Comparison of ENCODE assay signal across 10 cellular contexts in the genomic region with DNA sequence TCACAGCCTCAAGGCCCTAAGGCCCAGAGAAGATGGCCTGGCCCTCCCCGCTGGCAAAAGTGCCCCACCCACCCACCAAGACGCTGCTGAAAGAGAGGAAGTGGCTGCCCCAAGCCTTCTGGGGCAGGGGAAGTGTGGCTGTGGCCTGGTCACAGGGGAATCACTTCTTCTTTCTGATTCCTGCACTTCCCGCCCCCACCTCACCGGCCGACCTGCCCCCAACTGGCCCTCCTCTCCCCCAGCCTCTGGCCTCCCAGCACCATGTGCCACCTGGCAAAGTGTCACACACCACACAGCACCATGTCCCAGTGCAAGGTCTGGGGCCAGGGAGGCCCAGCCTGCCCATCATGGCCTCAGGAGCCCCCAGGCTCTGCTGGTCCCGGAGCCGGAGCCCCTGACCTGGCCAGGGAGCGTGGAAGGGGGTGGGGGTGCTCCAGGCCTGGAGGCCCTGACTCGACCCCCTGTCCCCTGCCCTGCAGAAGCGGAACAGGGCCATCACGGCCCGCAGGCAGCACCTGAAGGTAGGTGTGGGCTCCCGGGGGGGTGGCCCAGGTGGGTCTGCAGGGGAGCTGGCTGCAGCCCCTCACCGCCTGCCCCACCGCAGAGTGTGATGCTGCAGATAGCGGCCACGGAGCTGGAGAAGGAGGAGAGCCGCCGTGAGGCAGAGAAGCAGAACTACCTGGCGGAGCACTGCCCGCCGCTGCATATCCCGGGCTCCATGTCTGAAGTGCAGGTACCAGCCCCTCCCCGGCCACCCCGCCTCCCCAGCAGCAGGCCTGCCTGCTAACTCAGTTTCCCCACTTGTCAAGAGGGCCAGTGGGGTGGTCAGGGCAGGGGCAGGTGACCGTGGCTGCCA. TPM values are rescaled to one million over a fixed set of nuclear protein-coding genes. Genes with fewer than 3 reads are reported as not detected.
DNase-seq lines count a peak whose midpoint lies in the region; ATAC-seq and TF ChIP-seq lines count a peak whose summit lies in the region.
"Had no signal": no experiment of that assay in that cellular context is flagged by ENCODE, and none has a peak within 500 bp of the region (broad histone marks: within the 10 kb centered on the region; RNA-seq: fewer than 3 reads in every experiment).

No MANE protein-coding gene starts in this region.

- DNase-seq in AML-193 (lab: John Stamatoyannopoulos, UW) (peak; percentile 72 to 76), RWPE1 (ENCODE audit: low spot score) (no peak), left colon (peak; percentile 61 to 70), suprapubic skin (ENCODE audit: low spot score in 2 of 2) (no peak), dedifferentiated amniotic fluid mesenchymal stem cell (ENCODE audit: extremely low spot score) (no peak), superior temporal gyrus (ENCODE audit: extremely low spot score) (no peak)
- DNase-seq: foreskin fibroblast had no signal

- no peaks in the 10 kb centered on the region for H3K36me3 ChIP-seq in suprapubic skin

- no peak for TF ChIP-seq CTCF in RWPE1 (conservative IDR thresholded peaks at IDR 0.05; ENCODE audit: low read depth)
- TF ChIP-seq CTCF in suprapubic skin (IDR thresholded peaks at IDR 0.05) = no peak

- no peak for TF ChIP-seq POLR2A in suprapubic skin (IDR thresholded peaks at IDR 0.05)

- ATAC-seq in GM19372 (IDR thresholded peaks at IDR 0.05; ENCODE audit: low read depth, unreplicated experiment) (peak; percentile 61), left colon (no peak), GM18870 (IDR thresholded peaks at IDR 0.05; ENCODE audit: unreplicated experiment) (no peak)

- peaks cover 77% of the 10 kb centered on the region for H3K4me1 ChIP-seq in suprapubic skin

- no peaks in the 10 kb centered on the region for H3K9me3 ChIP-seq in suprapubic skin

- POLR2A ChIA-PET in RWPE1 (lab: Yijun Ruan, JAX; ENCODE audit: low non-redundant PET) = no interaction called here

- H3K27me3 ChIP-seq in suprapubic skin = no peaks in the 10 kb centered on the region

- CTCF ChIA-PET in RWPE1 (lab: Yijun Ruan, JAX) = interaction anchor here (0.6 to 1.2 kb wide), 2 partner anchors 42 to 209 kb away, joined by 5 read pairs; no protein-coding TSS in a partner anchor

- H3K27ac ChIP-seq in RWPE1 = peak overlapping the region; percentile 97
- H3K27ac ChIP-seq in suprapubic skin = no peak overlapping the region
- H3K27ac ChIP-seq: C4-2B had no signal

- intact Hi-C loops in left colon (cut with DNase I, micrococcal nuclease) = loop anchor here in 1 of 2 donors (10.0 kb wide), 1 partner anchor 315 kb away; no protein-coding TSS in a partner anchor

- H3K4me3 ChIP-seq in suprapubic skin = no peak overlapping the region

- no peak for TF ChIP-seq EP300 in suprapubic skin (IDR thresholded peaks at IDR 0.05)

- WGBS in suprapubic skin = 95% methylated on average over 4 of the region's 26 CpGs

RNA-seq across cellular contexts. Expression of a gene that starts 1.4 kb away (rescaled TPM):
- under 1 TPM in 1 of 2 donors, not detected in 1; 0.92 TPM for total RNA-seq in left colon
- total RNA-seq in suprapubic skin = 10 to 100 TPM; 17.4 to 63.6 (median 27.2) TPM

RNA-seq across cellular contexts. Expression of a gene that starts 5.4 kb away (rescaled TPM):
- total RNA-seq in left colon (1 to 10 TPM in 1 of 2 donors, under 1 TPM in 1; 0.75 to 4.6 TPM), suprapubic skin (100 to 1,000 TPM; 141 to 280 (median 193) TPM)

RNA-seq across cellular contexts. Expression of a gene that starts 12.7 kb away (rescaled TPM):
- 10 to 100 TPM in 1 of 2 donors, 1 to 10 TPM in 1; 9.9 to 28.6 TPM for total RNA-seq in left colon
- total RNA-seq in suprapubic skin = 100 to 1,000 TPM in 2 of 4 donors, 10 to 100 TPM in 2; 70.4 to 134 (median 107) TPM

RNA-seq across cellular contexts. Expression of a gene that starts 51.5 kb away (rescaled TPM):
- not detected for total RNA-seq in left colon
- total RNA-seq in suprapubic skin = not detected

Comparison
In these comparisons a context has a peak if more than half of its experiments do, and no peak if none do; other contexts are left out.
1. DNase-seq: peak in AML-193 (2 of 2) and left colon (2 of 2); none in RWPE1 (single experiment), suprapubic skin (0 of 2), dedifferentiated amniotic fluid mesenchymal stem cell (single experiment) and superior temporal gyrus (single experiment).
2. RNA of a gene that starts 1.4 kb away (total RNA-seq): 17.4 to 63.6 TPM in suprapubic skin; 0.92 TPM in left colon; every median in the first group is over 4 times any median in the second.
3. RNA of a gene that starts 5.4 kb away (total RNA-seq): 141 to 280 TPM in suprapubic skin; 0.75 to 4.6 TPM in left colon; every median in the first group is over 10 times any median in the second.